Comparison of ENCODE assay signal across 11 cellular contexts in genomic region chr10:52172581-52172980, GRCh38.
A peak's percentile ranks its signal among the peaks of the same experiment; 100 is the strongest.
DNase-seq lines count a peak whose midpoint lies in the region; ATAC-seq and TF ChIP-seq lines count a peak whose summit lies in the region.
"Had no signal": no experiment of that assay in that cellular context is flagged by ENCODE, and none has a peak within 500 bp of the region (broad histone marks: within the 10 kb centered on the region; RNA-seq: fewer than 3 reads in every experiment).

No MANE protein-coding gene starts in this region.

- H2AFZ ChIP-seq in neural progenitor cell (replicated peaks): no peak overlapping the region

- no peak overlapping the region for H3K4me3 ChIP-seq in NB4 (ENCODE audit: low read depth, low read length)
- H3K4me3 ChIP-seq in endodermal cell (ENCODE audit: low read length): no peak overlapping the region
- H3K4me3 ChIP-seq in neural progenitor cell: no peak overlapping the region

- H3K27ac Mint-ChIP-seq in endodermal cell (no peak overlapping the region), neural progenitor cell (no peak overlapping the region)
- H3K27ac Mint-ChIP-seq: activated B cell treated with CpG ODN at 0.5 μM for 24 hours; activated naive CD8-positive, alpha-beta T cell treated with anti-CD3 and anti-CD28 coated beads, Interleukin-2, amount 50 U/mL, for 24 hours; CD8-positive, alpha-beta memory T cell had no signal

- H3K9ac ChIP-seq in endodermal cell (ENCODE audit: extremely low read depth, low read length, poor library complexity, severe bottlenecking) (no peak overlapping the region), neural progenitor cell (no peak overlapping the region)

- no peaks in the 10 kb centered on the region for H3K4me1 ChIP-seq in endodermal cell (ENCODE audit: control insufficient read depth, insufficient read depth, low read length)
- no peaks in the 10 kb centered on the region for H3K4me1 ChIP-seq in neural progenitor cell

- DNase-seq in H4 (ENCODE audit: low spot score) (peak; percentile 6), NB4 (ENCODE audit: low read depth) (peak; percentile 3), endodermal cell (peak; percentile 56), neural progenitor cell (ENCODE audit: low spot score) (peak; percentile 17)
- no peak for DNase-seq in stimulated activated naive CD4-positive, alpha-beta T cell treated with Interleukin-2 at 50 U/mL for 16 hours (lab: John Stamatoyannopoulos, UW)
- DNase-seq: activated B cell treated with CpG ODN at 0.5 μM for 24 hours; activated naive CD8-positive, alpha-beta T cell treated with anti-CD3 and anti-CD28 coated beads, Interleukin-2, amount 50 U/mL, for 24 hours; CD8-positive, alpha-beta memory T cell; NCI-H748 treated with DMSO at 0.1 percent for 48 hours had no signal

- no peak overlapping the region for H3K4me3 Mint-ChIP-seq in endodermal cell
- H3K4me3 Mint-ChIP-seq in neural progenitor cell: no peak overlapping the region
- H3K4me3 Mint-ChIP-seq: activated B cell treated with CpG ODN at 0.5 μM for 24 hours; activated naive CD8-positive, alpha-beta T cell treated with anti-CD3 and anti-CD28 coated beads, Interleukin-2, amount 50 U/mL, for 24 hours; CD8-positive, alpha-beta memory T cell had no signal

- H3K27me3 ChIP-seq in endodermal cell (ENCODE audit: control insufficient read depth, insufficient read depth, low read length, poor library complexity, severe bottlenecking) (no peaks in the 10 kb centered on the region), neural progenitor cell (no peaks in the 10 kb centered on the region)

- no peaks in the 10 kb centered on the region for H3K9me3 ChIP-seq in endodermal cell (ENCODE audit: control insufficient read depth, low read length)
- no peaks in the 10 kb centered on the region for H3K9me3 ChIP-seq in neural progenitor cell (ENCODE audit: low read depth)

- H3K27me3 Mint-ChIP-seq in endodermal cell (ENCODE audit: insufficient read depth) (no peaks in the 10 kb centered on the region), neural progenitor cell (ENCODE audit: insufficient read depth, low read depth) (no peaks in the 10 kb centered on the region)
- H3K27me3 Mint-ChIP-seq: activated B cell treated with CpG ODN at 0.5 μM for 24 hours; activated naive CD8-positive, alpha-beta T cell treated with anti-CD3 and anti-CD28 coated beads, Interleukin-2, amount 50 U/mL, for 24 hours; CD8-positive, alpha-beta memory T cell had no signal

- ATAC-seq in HG03139 (IDR thresholded peaks at IDR 0.05; ENCODE audit: unreplicated experiment): no peak
- no peak for ATAC-seq in HG02981 (IDR thresholded peaks at IDR 0.05; ENCODE audit: unreplicated experiment)
- ATAC-seq: activated naive CD8-positive, alpha-beta T cell treated with anti-CD3 and anti-CD28 coated beads, Interleukin-2, amount 50 U/mL, for 24 hours had no signal

- peaks cover 4% of the 10 kb centered on the region for H3K9me3 Mint-ChIP-seq in endodermal cell
- H3K9me3 Mint-ChIP-seq in neural progenitor cell: peaks cover 7% of the 10 kb centered on the region

- no peak for TF ChIP-seq CTCF in NB4 (IDR thresholded peaks at IDR 0.05; ENCODE audit: low read depth, low read length)
- peak; percentile 60 for TF ChIP-seq CTCF in endodermal cell (conservative IDR thresholded peaks at IDR 0.05)
- TF ChIP-seq CTCF in neural progenitor cell (IDR thresholded peaks at IDR 0.05): peak; percentile 40

- H3K36me3 ChIP-seq in endodermal cell (ENCODE audit: control insufficient read depth, insufficient read depth, low read length): no peaks in the 10 kb centered on the region
- no peaks in the 10 kb centered on the region for H3K36me3 ChIP-seq in neural progenitor cell

- 83 to 100% methylated on average over 1 of the region's 1 CpG for WGBS in endodermal cell (ENCODE audit: insufficient coverage in 1 of 2, insufficient read length in 1 of 2), 2 experiments

- no peaks in the 10 kb centered on the region for H4K20me1 ChIP-seq in neural progenitor cell (ENCODE audit: low read depth)

- no peak for TF ChIP-seq POLR2A in NB4 (IDR thresholded peaks at IDR 0.05; ENCODE audit: extremely low read depth, insufficient read length)

- no peak overlapping the region for H3K4me2 ChIP-seq in neural progenitor cell

- H3K4me1 Mint-ChIP-seq in endodermal cell: no peaks in the 10 kb centered on the region
- H3K4me1 Mint-ChIP-seq in neural progenitor cell: no peaks in the 10 kb centered on the region
- H3K4me1 Mint-ChIP-seq: activated B cell treated with CpG ODN at 0.5 μM for 24 hours; activated naive CD8-positive, alpha-beta T cell treated with anti-CD3 and anti-CD28 coated beads, Interleukin-2, amount 50 U/mL, for 24 hours; CD8-positive, alpha-beta memory T cell had no signal

- H3K36me3 Mint-ChIP-seq in endodermal cell (ENCODE audit: low read depth) (no peaks in the 10 kb centered on the region), neural progenitor cell (no peaks in the 10 kb centered on the region)
- H3K36me3 Mint-ChIP-seq: CD8-positive, alpha-beta memory T cell had no signal

- no peaks in the 10 kb centered on the region for H3F3A ChIP-seq in neural progenitor cell (ENCODE audit: low read depth)

- H3K27ac ChIP-seq in endodermal cell (ENCODE audit: low read depth, low read length): no peak overlapping the region
- H3K27ac ChIP-seq in neural progenitor cell: no peak overlapping the region

- no peaks in the 10 kb centered on the region for H3K79me2 ChIP-seq in neural progenitor cell (ENCODE audit: low read depth)
